ENCODE assay signal across 19 cellular contexts in genomic region chr21:25983745-25984144, GRCh38.
DNase-seq lines count a peak whose midpoint lies in the region; ATAC-seq and TF ChIP-seq lines count a peak whose summit lies in the region.
"Had no signal": no experiment of that assay in that cellular context is flagged by ENCODE, and none has a peak within 500 bp of the region (broad histone marks: within the 10 kb centered on the region; RNA-seq: fewer than 3 reads in every experiment).

No MANE protein-coding gene starts in this region.

- TF ChIP-seq CTCF in heart right ventricle (IDR thresholded peaks at IDR 0.05) (no peak), progenitor cell of endocrine pancreas (IDR thresholded peaks at IDR 0.05; ENCODE audit: unreplicated experiment) (no peak), foreskin fibroblast (IDR thresholded peaks at IDR 0.05; ENCODE audit: low read depth, low read length) (no peak)

- H3K27ac ChIP-seq in caudate nucleus (ENCODE audit: low read depth, low read length) (peak overlapping the region; percentile 46), heart right ventricle (peak overlapping the region in 8 of 10 donors; percentile 9 to 67 (median 53))
- H3K27ac ChIP-seq: parathyroid adenoma had no signal

- intact Hi-C loops in heart right ventricle (cut with DNase I) = loop anchor here in 2 of 10 donors (5.0 to 10.0 kb wide), 3 partner anchors 56 to 184 kb away; no protein-coding TSS in a partner anchor
- intact Hi-C loops in activated naive CD4-positive, alpha-beta T cell treated with anti-CD3 and anti-CD28 coated beads for 36 hours (cut with micrococcal nuclease) = no loop called here

- no peaks in the 10 kb centered on the region for H3K27me3 ChIP-seq in heart right ventricle
- H3K27me3 ChIP-seq: gastrocnemius medialis had no signal

- WGBS in heart right ventricle, 2 donors = 10 to 13% methylated on average over 3 of the region's 3 CpGs

- H3K27ac Mint-ChIP-seq in progenitor cell of endocrine pancreas = peak overlapping the region; percentile 87
- no peak overlapping the region for H3K27ac Mint-ChIP-seq in activated naive CD4-positive, alpha-beta T cell treated with anti-CD3 and anti-CD28 coated beads for 36 hours
- H3K27ac Mint-ChIP-seq: activated naive CD4-positive, alpha-beta T cell treated with anti-CD3 and anti-CD28 coated beads, Interleukin-2, amount 10 ng/mL, durations not matched to agents 7 days and 5 days had no signal

- H3K4me3 Mint-ChIP-seq in progenitor cell of endocrine pancreas (ENCODE audit: low read depth) = no peak overlapping the region
- no peak overlapping the region for H3K4me3 Mint-ChIP-seq in activated naive CD4-positive, alpha-beta T cell treated with anti-CD3 and anti-CD28 coated beads for 36 hours
- H3K4me3 Mint-ChIP-seq: activated naive CD4-positive, alpha-beta T cell treated with anti-CD3 and anti-CD28 coated beads, Interleukin-2, amount 10 ng/mL, durations not matched to agents 7 days and 5 days had no signal

- ATAC-seq in heart right ventricle (peak; percentile 67 to 94 (median 88)), GM18909 (IDR thresholded peaks at IDR 0.05; ENCODE audit: poor library complexity, unreplicated experiment) (no peak), GM21723 (IDR thresholded peaks at IDR 0.05; ENCODE audit: unreplicated experiment) (no peak)

- H3K4me1 ChIP-seq in heart right ventricle = peaks cover 0 to 49% (median 31%) of the 10 kb centered on the region in 9 donors
- H3K4me1 ChIP-seq: gastrocnemius medialis, parathyroid adenoma had no signal

- peak; percentile 15 for DNase-seq in HT1080 (ENCODE audit: low read depth)
- no peak for DNase-seq in caudate nucleus (lab: John Stamatoyannopoulos, UW)
- DNase-seq in heart right ventricle = peak in 1 of 2 donors; percentile 34
- no peak for DNase-seq in progenitor cell of endocrine pancreas (ENCODE audit: low spot score, unreplicated experiment)
- no peak for DNase-seq in foreskin fibroblast
- no peak for DNase-seq in activated naive CD4-positive, alpha-beta T cell treated with anti-CD3 and anti-CD28 coated beads for 36 hours
- DNase-seq: activated CD4-positive, alpha-beta T cell treated with anti-CD3 and anti-CD28 coated beads for 48 hours; activated CD8-positive, alpha-beta memory T cell treated with anti-CD3 and anti-CD28 coated beads, Interleukin-2, amount 50 U/mL, for 48 hours; activated naive CD4-positive, alpha-beta T cell treated with anti-CD3 and anti-CD28 coated beads, Interleukin-2, amount 10 ng/mL, durations not matched to agents 7 days and 5 days; effector memory CD4-positive, alpha-beta T cell; gastrocnemius medialis; GF-D8; KG1; NCI-H1092 treated with DMSO at 0.1 percent for 48 hours; NCI-H2171; SIG-M5 had no signal

- no peaks in the 10 kb centered on the region for H3K9me3 ChIP-seq in heart right ventricle
- H3K9me3 ChIP-seq: gastrocnemius medialis had no signal

- peaks cover 35% of the 10 kb centered on the region for H3K36me3 Mint-ChIP-seq in progenitor cell of endocrine pancreas (ENCODE audit: insufficient read depth)
- H3K36me3 Mint-ChIP-seq in activated naive CD4-positive, alpha-beta T cell treated with anti-CD3 and anti-CD28 coated beads for 36 hours (ENCODE audit: low read depth) = peaks cover 21% of the 10 kb centered on the region

- CTCF ChIA-PET in activated naive CD4-positive, alpha-beta T cell treated with anti-CD3 and anti-CD28 coated beads for 36 hours (lab: Charles Lee) = interaction anchor here (1.1 kb wide), 1 partner anchor 184 kb away, joined by 3 read pairs; no protein-coding TSS in a partner anchor

- peaks cover 0 to 50% (median 7%) of the 10 kb centered on the region in 9 donors for H3K36me3 ChIP-seq in heart right ventricle
- H3K36me3 ChIP-seq: gastrocnemius medialis had no signal

- H3K9me3 Mint-ChIP-seq in progenitor cell of endocrine pancreas (ENCODE audit: low read depth) = no peaks in the 10 kb centered on the region
- no peaks in the 10 kb centered on the region for H3K9me3 Mint-ChIP-seq in activated naive CD4-positive, alpha-beta T cell treated with anti-CD3 and anti-CD28 coated beads for 36 hours
- H3K9me3 Mint-ChIP-seq: activated naive CD4-positive, alpha-beta T cell treated with anti-CD3 and anti-CD28 coated beads, Interleukin-2, amount 10 ng/mL, durations not matched to agents 7 days and 5 days had no signal

- no peaks in the 10 kb centered on the region for H3K27me3 Mint-ChIP-seq in progenitor cell of endocrine pancreas
- H3K27me3 Mint-ChIP-seq in activated naive CD4-positive, alpha-beta T cell treated with anti-CD3 and anti-CD28 coated beads for 36 hours (ENCODE audit: low read depth) = no peaks in the 10 kb centered on the region
- H3K27me3 Mint-ChIP-seq: activated naive CD4-positive, alpha-beta T cell treated with anti-CD3 and anti-CD28 coated beads, Interleukin-2, amount 10 ng/mL, durations not matched to agents 7 days and 5 days had no signal

- H3K4me3 ChIP-seq in heart right ventricle (peak overlapping the region in 2 of 10 donors; percentile 6 to 14), foreskin fibroblast (ENCODE audit: low read depth in 1 of 2, low read length in 2 of 2) (no peak overlapping the region)
- H3K4me3 ChIP-seq: gastrocnemius medialis had no signal

- peaks cover 8% of the 10 kb centered on the region for H3K4me1 Mint-ChIP-seq in progenitor cell of endocrine pancreas (ENCODE audit: low read depth)
- peaks cover 10% of the 10 kb centered on the region for H3K4me1 Mint-ChIP-seq in activated naive CD4-positive, alpha-beta T cell treated with anti-CD3 and anti-CD28 coated beads for 36 hours (ENCODE audit: low read depth)
- H3K4me1 Mint-ChIP-seq: activated naive CD4-positive, alpha-beta T cell treated with anti-CD3 and anti-CD28 coated beads, Interleukin-2, amount 10 ng/mL, durations not matched to agents 7 days and 5 days had no signal

Comparison
In these comparisons a context has a peak if more than half of its experiments do, and no peak if none do; other contexts are left out.
1. ATAC-seq: peak in heart right ventricle (8 of 8); none in GM18909 (single experiment) and GM21723 (single experiment).